8 cellular contexts compared by ENCODE assay signal in genomic region chr10:109902992-109903947, GRCh38. TPM values are rescaled to one million over a fixed set of nuclear protein-coding genes. Genes with fewer than 3 reads are reported as not detected.
DNase-seq lines count a peak whose midpoint lies in the region; ATAC-seq and TF ChIP-seq lines count a peak whose summit lies in the region.

No MANE protein-coding gene starts in this region.

- CTCF ChIA-PET in CD4-positive, alpha-beta memory T cell (lab: Charles Lee; ENCODE audit: partially characterized antibody): interaction anchor here (0.6 to 2.1 kb wide), 12 partner anchors 8 to 235 kb away, joined by 3 to 14 read pairs (median 4); no protein-coding TSS in a partner anchor

- no peaks in the 10 kb centered on the region for H3F3A ChIP-seq in OCI-LY1 (ENCODE audit: insufficient read depth, low read length)

- peak in 3 of 5 donors; percentile 26 to 56 (median 39) for DNase-seq in CD4-positive, alpha-beta memory T cell
- peak; percentile 31 for DNase-seq in glomerular visceral epithelial cell (ENCODE audit: extremely low spot score)
- DNase-seq in HuH-7.5 (ENCODE audit: low spot score): no peak
- no peak for DNase-seq in stimulated activated CD4-positive, alpha-beta T cell treated with anti-CD3 and anti-CD28 coated beads, Interleukin-4, amount 100 ng/mL, for 1 hour
- no peak for DNase-seq in NCI-H1417 treated with DMSO at 0.1 percent for 48 hours (lab: John Stamatoyannopoulos, UW)

- H3K36me3 ChIP-seq in CD4-positive, alpha-beta memory T cell (ENCODE audit: insufficient read depth, low read length): peaks cover 22% of the 10 kb centered on the region
- H3K36me3 ChIP-seq in OCI-LY1 (ENCODE audit: insufficient read depth, low read length): peaks cover 75% of the 10 kb centered on the region
- no peaks in the 10 kb centered on the region for H3K36me3 ChIP-seq in urinary bladder (ENCODE audit: insufficient read depth)

- peak; percentile 62 for ATAC-seq in GM21619 (IDR thresholded peaks at IDR 0.05; ENCODE audit: unreplicated experiment)

- no peaks in the 10 kb centered on the region for H3K27me3 ChIP-seq in CD4-positive, alpha-beta memory T cell (ENCODE audit: insufficient read depth, low read length)
- no peaks in the 10 kb centered on the region for H3K27me3 ChIP-seq in OCI-LY1 (ENCODE audit: insufficient read depth, low read length)

- H3K27ac Mint-ChIP-seq in CD4-positive, alpha-beta memory T cell: peak overlapping the region; percentile 73 to 95 (median 89)

- no peak overlapping the region for H3K9ac ChIP-seq in OCI-LY1 (ENCODE audit: low read length)

- H3K4me3 ChIP-seq in CD4-positive, alpha-beta memory T cell (ENCODE audit: low read length in 2 of 2): peak overlapping the region in 1 of 2 donors; percentile 13
- H3K4me3 ChIP-seq in OCI-LY1 (ENCODE audit: low read depth, low read length, poor library complexity, severe bottlenecking) (no peak overlapping the region), urinary bladder (ENCODE audit: low read depth, low read length) (no peak overlapping the region)

- peak overlapping the region in 7 of 8 donors; percentile 57 to 88 (median 79) for H3K4me3 Mint-ChIP-seq in CD4-positive, alpha-beta memory T cell

- POLR2A ChIA-PET in CD4-positive, alpha-beta memory T cell (lab: Charles Lee; ENCODE audit: partially characterized antibody): interaction anchor here (0.7 to 2.4 kb wide), 12 partner anchors 10 to 174 kb away, joined by 3 to 18 read pairs (median 4); partner anchors contain the start of gene ADD3

- H3K4me1 Mint-ChIP-seq in CD4-positive, alpha-beta memory T cell: peaks cover 37 to 81% (median 66%) of the 10 kb centered on the region in 4 donors

- no peaks in the 10 kb centered on the region for H3K9me2 ChIP-seq in OCI-LY1 (ENCODE audit: low read depth, low read length)

- H2AFZ ChIP-seq in OCI-LY1 (ENCODE audit: low read length): no peak overlapping the region

- no peaks in the 10 kb centered on the region for H4K20me1 ChIP-seq in OCI-LY1 (ENCODE audit: insufficient read depth, low read length)

- peaks cover 6% of the 10 kb centered on the region; the same call in 1 of the 2 replicates for H3K79me2 ChIP-seq in OCI-LY1 (ENCODE audit: insufficient read depth, low read length)

- peaks cover 0 to 1% (median 0%) of the 10 kb centered on the region in 8 donors for H3K9me3 Mint-ChIP-seq in CD4-positive, alpha-beta memory T cell

- no peak overlapping the region for H3K27ac ChIP-seq in CD4-positive, alpha-beta memory T cell (ENCODE audit: low read depth, low read length)
- H3K27ac ChIP-seq in OCI-LY1 (ENCODE audit: low read depth, low read length, poor library complexity, severe bottlenecking) (peak overlapping the region; percentile 12), urinary bladder (ENCODE audit: low read depth) (peak overlapping the region; percentile 27)

- H3K36me3 Mint-ChIP-seq in CD4-positive, alpha-beta memory T cell: peaks cover 74 to 80% of the 10 kb centered on the region in 2 donors

- intact Hi-C loops in CD4-positive, alpha-beta memory T cell (cut with micrococcal nuclease): no loop called here

- H3K27me3 Mint-ChIP-seq in CD4-positive, alpha-beta memory T cell: no peaks in the 10 kb centered on the region

- no peaks in the 10 kb centered on the region for H3K9me3 ChIP-seq in CD4-positive, alpha-beta memory T cell (ENCODE audit: control insufficient read depth in 1 of 2, low read length in 2 of 2)
- H3K9me3 ChIP-seq in OCI-LY1 (ENCODE audit: low read length): no peaks in the 10 kb centered on the region

- H3K4me1 ChIP-seq in CD4-positive, alpha-beta memory T cell (ENCODE audit: insufficient read depth, low read length): peaks cover 35% of the 10 kb centered on the region
- peaks cover 7% of the 10 kb centered on the region for H3K4me1 ChIP-seq in OCI-LY1 (ENCODE audit: insufficient read depth, low read length, severe bottlenecking)
- peaks cover 3% of the 10 kb centered on the region for H3K4me1 ChIP-seq in urinary bladder (ENCODE audit: insufficient read depth)

- 57% methylated on average over 7 of the region's 7 CpGs for WGBS in urinary bladder

- H3K4me2 ChIP-seq in OCI-LY1 (ENCODE audit: low read length): no peak overlapping the region

- TF ChIP-seq CTCF in OCI-LY1 (IDR thresholded peaks at IDR 0.05; ENCODE audit: low read length): no peak

RNA-seq across cellular contexts. Expression of gene XPNPEP1, which starts 20.0 kb away (rescaled TPM):
- total RNA-seq in CD4-positive, alpha-beta memory T cell: 10 to 100 TPM; 59.0 to 63.3 TPM
- 10 to 100 TPM; 24.7 to 40.0 TPM for polyA plus RNA-seq in CD4-positive, alpha-beta memory T cell
- total RNA-seq in urinary bladder: 89.1 TPM
- polyA plus RNA-seq in urinary bladder: 38.1 TPM

Comparison
In these comparisons a context has a peak if more than half of its experiments do, and no peak if none do; other contexts are left out.
1. DNase-seq: peak in CD4-positive, alpha-beta memory T cell (3 of 5) and glomerular visceral epithelial cell (single experiment); none in HuH-7.5 (single experiment), stimulated activated CD4-positive, alpha-beta T cell treated with anti-CD3 and anti-CD28 coated beads, Interleukin-4, amount 100 ng/mL, for 1 hour (single experiment) and NCI-H1417 treated with DMSO at 0.1 percent for 48 hours (single experiment).